In the genomic region with DNA sequence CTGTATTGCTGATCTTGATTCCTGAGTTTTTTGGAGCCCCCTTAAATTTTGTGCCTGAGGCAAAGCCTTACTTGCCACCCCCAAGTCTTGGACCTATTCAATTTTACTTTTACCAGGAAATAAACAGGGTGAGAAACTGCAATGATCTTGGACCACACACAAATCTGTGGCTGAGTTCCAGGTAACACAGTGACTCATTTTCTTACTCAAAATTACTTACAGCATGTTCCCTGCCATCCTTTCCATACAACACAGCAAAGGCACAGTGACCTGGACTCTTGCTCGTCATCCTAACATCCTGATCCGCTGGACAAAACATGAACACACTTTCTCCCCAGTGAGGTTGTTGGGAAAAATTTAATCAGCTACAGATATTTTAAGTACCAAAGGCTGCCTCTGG, we compare ENCODE assay signal across 1 cellular context.
TF ChIP-seq lines count a peak whose summit lies in the region.

No MANE protein-coding gene starts in this region.

TF ChIP-seq in HepG2, 621 proteins besides CTCF, POLR2A, EP300 and RAD21 (continued from another document):
- TF ChIP-seq, protein P1, sequence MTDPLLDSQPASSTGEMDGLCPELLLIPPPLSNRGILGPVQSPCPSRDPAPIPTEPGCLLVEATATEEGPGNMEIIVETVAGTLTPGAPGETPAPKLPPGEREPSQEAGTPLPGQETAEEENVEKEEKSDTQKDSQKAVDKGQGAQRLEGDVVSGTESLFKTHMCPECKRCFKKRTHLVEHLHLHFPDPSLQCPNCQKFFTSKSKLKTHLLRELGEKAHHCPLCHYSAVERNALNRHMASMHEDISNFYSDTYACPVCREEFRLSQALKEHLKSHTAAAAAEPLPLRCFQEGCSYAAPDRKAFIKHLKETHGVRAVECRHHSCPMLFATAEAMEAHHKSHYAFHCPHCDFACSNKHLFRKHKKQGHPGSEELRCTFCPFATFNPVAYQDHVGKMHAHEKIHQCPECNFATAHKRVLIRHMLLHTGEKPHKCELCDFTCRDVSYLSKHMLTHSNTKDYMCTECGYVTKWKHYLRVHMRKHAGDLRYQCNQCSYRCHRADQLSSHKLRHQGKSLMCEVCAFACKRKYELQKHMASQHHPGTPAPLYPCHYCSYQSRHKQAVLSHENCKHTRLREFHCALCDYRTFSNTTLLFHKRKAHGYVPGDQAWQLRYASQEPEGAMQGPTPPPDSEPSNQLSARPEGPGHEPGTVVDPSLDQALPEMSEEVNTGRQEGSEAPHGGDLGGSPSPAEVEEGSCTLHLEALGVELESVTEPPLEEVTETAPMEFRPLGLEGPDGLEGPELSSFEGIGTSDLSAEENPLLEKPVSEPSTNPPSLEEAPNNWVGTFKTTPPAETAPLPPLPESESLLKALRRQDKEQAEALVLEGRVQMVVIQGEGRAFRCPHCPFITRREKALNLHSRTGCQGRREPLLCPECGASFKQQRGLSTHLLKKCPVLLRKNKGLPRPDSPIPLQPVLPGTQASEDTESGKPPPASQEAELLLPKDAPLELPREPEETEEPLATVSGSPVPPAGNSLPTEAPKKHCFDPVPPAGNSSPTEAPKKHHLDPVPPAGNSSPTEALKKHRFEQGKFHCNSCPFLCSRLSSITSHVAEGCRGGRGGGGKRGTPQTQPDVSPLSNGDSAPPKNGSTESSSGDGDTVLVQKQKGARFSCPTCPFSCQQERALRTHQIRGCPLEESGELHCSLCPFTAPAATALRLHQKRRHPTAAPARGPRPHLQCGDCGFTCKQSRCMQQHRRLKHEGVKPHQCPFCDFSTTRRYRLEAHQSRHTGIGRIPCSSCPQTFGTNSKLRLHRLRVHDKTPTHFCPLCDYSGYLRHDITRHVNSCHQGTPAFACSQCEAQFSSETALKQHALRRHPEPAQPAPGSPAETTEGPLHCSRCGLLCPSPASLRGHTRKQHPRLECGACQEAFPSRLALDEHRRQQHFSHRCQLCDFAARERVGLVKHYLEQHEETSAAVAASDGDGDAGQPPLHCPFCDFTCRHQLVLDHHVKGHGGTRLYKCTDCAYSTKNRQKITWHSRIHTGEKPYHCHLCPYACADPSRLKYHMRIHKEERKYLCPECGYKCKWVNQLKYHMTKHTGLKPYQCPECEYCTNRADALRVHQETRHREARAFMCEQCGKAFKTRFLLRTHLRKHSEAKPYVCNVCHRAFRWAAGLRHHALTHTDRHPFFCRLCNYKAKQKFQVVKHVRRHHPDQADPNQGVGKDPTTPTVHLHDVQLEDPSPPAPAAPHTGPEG (CRISPR knock-in tag; IDR thresholded peaks at IDR 0.05): no peak
- TF ChIP-seq ZNF605 (CRISPR knock-in tag; IDR thresholded peaks at IDR 0.05): no peak
TF ChIP-seq in HepG2: peak in this region for 0.
